Comparison of ENCODE assay signal across 8 cellular contexts in the genomic region with DNA sequence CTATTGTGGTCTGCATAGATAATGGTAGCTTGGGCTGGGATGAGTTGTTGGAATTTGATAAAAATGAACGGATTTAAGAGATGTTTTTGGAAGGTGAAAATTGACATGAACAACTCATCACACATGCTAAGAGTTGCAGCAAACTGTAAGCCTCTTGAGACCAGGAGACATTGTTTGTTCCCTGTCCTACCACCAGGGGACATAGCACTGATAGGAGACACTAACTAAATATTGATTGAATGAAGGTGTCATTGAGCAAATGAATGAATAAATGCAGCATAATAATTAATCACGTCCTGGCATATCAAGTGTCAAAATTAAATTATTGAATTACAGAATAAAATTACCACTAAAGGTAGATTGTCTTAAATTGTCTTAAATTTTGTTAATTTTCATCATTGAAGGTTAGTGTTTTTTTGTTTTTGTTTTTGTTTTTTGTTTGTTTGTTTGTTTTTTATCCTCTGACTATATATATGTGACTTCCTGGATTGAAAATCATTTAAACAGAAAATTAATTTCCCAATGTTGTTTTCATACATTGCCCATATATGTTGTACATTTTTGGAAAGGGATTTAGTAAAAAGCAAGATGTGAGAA.
DNase-seq lines count a peak whose midpoint lies in the region; ATAC-seq and TF ChIP-seq lines count a peak whose summit lies in the region.

No MANE protein-coding gene starts in this region.

- ATAC-seq in left lung (peak; percentile 27), GM21447 (IDR thresholded peaks at IDR 0.05; ENCODE audit: unreplicated experiment) (no peak), HG02759 (IDR thresholded peaks at IDR 0.05; ENCODE audit: unreplicated experiment) (no peak)

- CTCF ChIA-PET in CD4-positive, alpha-beta memory T cell (lab: Charles Lee; ENCODE audit: partially characterized antibody), result interaction anchor here (0.8 to 6.1 kb wide), 9 partner anchors 9 to 265 kb away, joined by 3 to 58 read pairs (median 5); no protein-coding TSS in a partner anchor

- no peak overlapping the region for H3K27ac Mint-ChIP-seq in CD4-positive, alpha-beta memory T cell
- H3K27ac Mint-ChIP-seq in activated CD4-positive, alpha-beta T cell treated with anti-CD3 and anti-CD28 coated beads, Interleukin-2, amount 10 ng/mL, durations not matched to agents 24 days and 14 days, result no peak overlapping the region

- POLR2A ChIA-PET in CD4-positive, alpha-beta memory T cell (lab: Charles Lee; ENCODE audit: partially characterized antibody), result interaction anchor here (0.5 to 2.3 kb wide), 3 partner anchors 46 to 355 kb away, joined by 4 to 6 read pairs (median 5); no protein-coding TSS in a partner anchor

- DNase-seq in CD4-positive, alpha-beta memory T cell, result peak in 3 of 5 donors; percentile 19 to 32 (median 22)
- DNase-seq in HAP-1 (ENCODE audit: low spot score in 2 of 2) (peak; percentile 6 to 34), left lung (no peak), occipital lobe (lab: John Stamatoyannopoulos, UW) (no peak), NCI-H2227 treated with DMSO at 0.1 percent for 48 hours (lab: John Stamatoyannopoulos, UW) (no peak)
- DNase-seq in activated CD4-positive, alpha-beta T cell treated with anti-CD3 and anti-CD28 coated beads, Interleukin-2, amount 10 ng/mL, durations not matched to agents 24 days and 14 days, result peak; percentile 63

- H3K36me3 ChIP-seq in CD4-positive, alpha-beta memory T cell (ENCODE audit: insufficient read depth, low read length), result no peaks in the 10 kb centered on the region
- H3K36me3 ChIP-seq in HAP-1 (replicated peaks) (no peaks in the 10 kb centered on the region), left lung (no peaks in the 10 kb centered on the region)

- H3K27me3 Mint-ChIP-seq in CD4-positive, alpha-beta memory T cell, result no peaks in the 10 kb centered on the region
- no peaks in the 10 kb centered on the region for H3K27me3 Mint-ChIP-seq in activated CD4-positive, alpha-beta T cell treated with anti-CD3 and anti-CD28 coated beads, Interleukin-2, amount 10 ng/mL, durations not matched to agents 24 days and 14 days

- H3K9me3 ChIP-seq in CD4-positive, alpha-beta memory T cell (ENCODE audit: control insufficient read depth in 1 of 2, low read length in 2 of 2), result no peaks in the 10 kb centered on the region
- no peaks in the 10 kb centered on the region; the same call in 1 of the 2 replicates for H3K9me3 ChIP-seq in HAP-1
- no peaks in the 10 kb centered on the region for H3K9me3 ChIP-seq in left lung

- no peaks in the 10 kb centered on the region for H3K9me3 Mint-ChIP-seq in CD4-positive, alpha-beta memory T cell
- H3K9me3 Mint-ChIP-seq in activated CD4-positive, alpha-beta T cell treated with anti-CD3 and anti-CD28 coated beads, Interleukin-2, amount 10 ng/mL, durations not matched to agents 24 days and 14 days, result peaks cover 8% of the 10 kb centered on the region

- no peak overlapping the region for H3K4me3 Mint-ChIP-seq in CD4-positive, alpha-beta memory T cell
- H3K4me3 Mint-ChIP-seq in activated CD4-positive, alpha-beta T cell treated with anti-CD3 and anti-CD28 coated beads, Interleukin-2, amount 10 ng/mL, durations not matched to agents 24 days and 14 days, result no peak overlapping the region

- intact Hi-C loops in CD4-positive, alpha-beta memory T cell (cut with micrococcal nuclease), result loop anchor here (1.0 to 5.0 kb wide), 3 partner anchors 44 to 264 kb away; no protein-coding TSS in a partner anchor
- intact Hi-C loops in activated CD4-positive, alpha-beta T cell treated with anti-CD3 and anti-CD28 coated beads, Interleukin-2, amount 10 ng/mL, durations not matched to agents 24 days and 14 days (cut with micrococcal nuclease), result loop anchor here (5.0 kb wide), 1 partner anchor 262 kb away; no protein-coding TSS in a partner anchor
- intact Hi-C loops in left lung (cut with DNase I), result no loop called here

- no peak overlapping the region for H3K4me3 ChIP-seq in CD4-positive, alpha-beta memory T cell (ENCODE audit: low read length in 2 of 2)
- H3K4me3 ChIP-seq in HAP-1 (no peak overlapping the region), left lung (no peak overlapping the region)

- H3K27me3 ChIP-seq in CD4-positive, alpha-beta memory T cell (ENCODE audit: insufficient read depth, low read length), result no peaks in the 10 kb centered on the region
- peaks cover 11% of the 10 kb centered on the region for H3K27me3 ChIP-seq in HAP-1 (ENCODE audit: low read depth)
- no peaks in the 10 kb centered on the region for H3K27me3 ChIP-seq in left lung

- H3K4me1 ChIP-seq in CD4-positive, alpha-beta memory T cell (ENCODE audit: insufficient read depth, low read length), result no peaks in the 10 kb centered on the region
- H3K4me1 ChIP-seq in HAP-1 (peaks cover 3% of the 10 kb centered on the region; the same call in 1 of the 2 replicates), left lung (no peaks in the 10 kb centered on the region)

- in situ Hi-C loops in HAP-1 (cut with MboI; ENCODE audit: low sequenced_read_pairs), result no loop called here

- H3K36me3 Mint-ChIP-seq in CD4-positive, alpha-beta memory T cell, result no peaks in the 10 kb centered on the region
- no peaks in the 10 kb centered on the region for H3K36me3 Mint-ChIP-seq in activated CD4-positive, alpha-beta T cell treated with anti-CD3 and anti-CD28 coated beads, Interleukin-2, amount 10 ng/mL, durations not matched to agents 24 days and 14 days (ENCODE audit: low read depth)

- no peak overlapping the region for H3K27ac ChIP-seq in CD4-positive, alpha-beta memory T cell (ENCODE audit: low read depth, low read length)
- H3K27ac ChIP-seq in left lung, result no peak overlapping the region

- peaks cover 0 to 8% (median 5%) of the 10 kb centered on the region in 4 donors for H3K4me1 Mint-ChIP-seq in CD4-positive, alpha-beta memory T cell
- peaks cover 16% of the 10 kb centered on the region for H3K4me1 Mint-ChIP-seq in activated CD4-positive, alpha-beta T cell treated with anti-CD3 and anti-CD28 coated beads, Interleukin-2, amount 10 ng/mL, durations not matched to agents 24 days and 14 days

- TF ChIP-seq CTCF in left lung (IDR thresholded peaks at IDR 0.05), result peak; percentile 29 to 39

Comparison
In these comparisons a context has a peak if more than half of its experiments do, and no peak if none do; other contexts are left out.
1. DNase-seq: peak in CD4-positive, alpha-beta memory T cell (3 of 5), HAP-1 (2 of 2) and activated CD4-positive, alpha-beta T cell treated with anti-CD3 and anti-CD28 coated beads, Interleukin-2, amount 10 ng/mL, durations not matched to agents 24 days and 14 days (single experiment); none in left lung (0 of 2), occipital lobe (single experiment) and NCI-H2227 treated with DMSO at 0.1 percent for 48 hours (single experiment).
2. intact Hi-C loops: an anchor here in CD4-positive, alpha-beta memory T cell (1.0 to 5.0 kb wide) and activated CD4-positive, alpha-beta T cell treated with anti-CD3 and anti-CD28 coated beads, Interleukin-2, amount 10 ng/mL, durations not matched to agents 24 days and 14 days (5.0 kb wide); none called in left lung.